In genomic region chr7:135645296-135645904, GRCh38 we compare ENCODE assay signal across 8 cellular contexts. TPM values are rescaled to one million over a fixed set of nuclear protein-coding genes. Genes with fewer than 3 reads are reported as not detected.
DNase-seq lines count a peak whose midpoint lies in the region; ATAC-seq and TF ChIP-seq lines count a peak whose summit lies in the region.

No MANE protein-coding gene starts in this region.

- TF ChIP-seq POLR2A in adrenal gland (IDR thresholded peaks at IDR 0.05) (no peak), suprapubic skin (IDR thresholded peaks at IDR 0.05) (no peak)

- H3K36me3 ChIP-seq in adrenal gland (replicated peaks in 1 of 2): peaks cover 0 to 26% of the 10 kb centered on the region in 2 donors
- H3K36me3 ChIP-seq in suprapubic skin: peaks cover 55% of the 10 kb centered on the region

- TF ChIP-seq CTCF in GM13977 (IDR thresholded peaks at IDR 0.05; ENCODE audit: extremely low read depth, insufficient read depth, missing control alignments) (peak; percentile 56), adrenal gland (IDR thresholded peaks at IDR 0.05) (peak; percentile 64 to 80 (median 70)), suprapubic skin (IDR thresholded peaks at IDR 0.05) (peak; percentile 45 to 60)

- H3K27ac ChIP-seq in adrenal gland: no peak overlapping the region
- no peak overlapping the region for H3K27ac ChIP-seq in suprapubic skin

- H3K4me3 ChIP-seq in adrenal gland (no peak overlapping the region), suprapubic skin (no peak overlapping the region)

- no peaks in the 10 kb centered on the region for H3K9me3 ChIP-seq in adrenal gland (replicated peaks in 1 of 3)
- no peaks in the 10 kb centered on the region for H3K9me3 ChIP-seq in suprapubic skin

- WGBS in adrenal gland, 4 donors: 39 to 46% (median 42%) methylated on average over 6 of the region's 6 CpGs
- 41% methylated on average over 6 of the region's 6 CpGs for WGBS in suprapubic skin

- in situ Hi-C loops in GM13977 (cut with MboI; ENCODE audit: low pct_unique_long_range_greater_than_20kb, low sequenced_read_pairs, unreplicated experiment): no loop called here

- intact Hi-C loops in adrenal gland (cut with DNase I): loop anchor here in 1 of 2 donors (10.0 kb wide), 1 partner anchor 361 kb away; no protein-coding TSS in a partner anchor

- DNase-seq in AML-193 (lab: John Stamatoyannopoulos, UW) (peak; percentile 69 to 72), GM13977 (ENCODE audit: low spot score) (no peak), NCI-H2081 (lab: John Stamatoyannopoulos, UW) (peak; percentile 46 to 49), adrenal gland (peak in 2 of 7 donors; percentile 43 to 48), iPS-NIHi11 (ENCODE audit: low spot score) (peak; percentile 31), suprapubic skin (ENCODE audit: low spot score in 2 of 2) (no peak)

- H3K27me3 ChIP-seq in adrenal gland (no peaks in the 10 kb centered on the region), suprapubic skin (no peaks in the 10 kb centered on the region)

- no peaks in the 10 kb centered on the region for H3K4me1 ChIP-seq in adrenal gland (replicated peaks in 1 of 2)
- no peaks in the 10 kb centered on the region for H3K4me1 ChIP-seq in suprapubic skin

- ATAC-seq in HG03460 (IDR thresholded peaks at IDR 0.05; ENCODE audit: unreplicated experiment): no peak
- ATAC-seq in GM21619 (IDR thresholded peaks at IDR 0.05; ENCODE audit: unreplicated experiment): no peak

- no peak for TF ChIP-seq EP300 in suprapubic skin (IDR thresholded peaks at IDR 0.05)

RNA-seq across cellular contexts. Expression of gene STMP1, which starts 16.9 kb away (rescaled TPM):
- total RNA-seq in adrenal gland: 10 to 100 TPM; 20.8 to 48.6 (median 36.0) TPM
- polyA plus RNA-seq in adrenal gland: 10 to 100 TPM; 23.3 to 52.4 (median 25.9) TPM
- 10 to 100 TPM; 15.0 to 24.7 (median 16.3) TPM for total RNA-seq in suprapubic skin

Comparison
In these comparisons a context has a peak if more than half of its experiments do, and no peak if none do; other contexts are left out.
1. DNase-seq: peak in AML-193 (2 of 2), NCI-H2081 (2 of 2) and iPS-NIHi11 (single experiment); none in GM13977 (single experiment) and suprapubic skin (0 of 2).
2. Peak in every context shown above with its lines, with median percentiles within 50 percentile points of each other: CTCF ChIP-seq.